3 cellular contexts compared by ENCODE assay signal in the genomic region with DNA sequence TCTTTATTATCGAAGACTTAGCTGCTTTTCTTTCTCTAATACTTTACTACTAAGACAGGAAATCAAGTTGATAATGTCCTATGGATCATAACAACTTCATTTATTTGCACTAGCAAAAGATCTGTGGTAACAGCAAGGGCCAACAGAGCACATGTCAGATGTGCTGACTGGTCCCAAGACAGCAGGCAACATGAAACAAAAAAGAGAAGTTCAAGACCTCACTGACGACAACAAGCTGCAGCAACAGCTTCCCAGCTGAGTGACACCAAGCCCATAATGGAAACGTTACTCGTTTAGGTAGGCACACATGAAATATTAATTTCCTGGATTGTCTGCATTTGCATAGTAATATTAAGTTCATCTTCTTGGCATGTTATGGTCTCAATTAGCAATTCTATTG.
TF ChIP-seq lines count a peak whose summit lies in the region.

No MANE protein-coding gene starts in this region.

TF ChIP-seq in IMR-90, 13 proteins besides CTCF, POLR2A, EP300 and RAD21 (continued from another document):
- TF ChIP-seq BHLHE40 (IDR thresholded peaks at IDR 0.05; ENCODE audit: low read depth, low read length) (no peak), CEBPB (IDR thresholded peaks at IDR 0.05; ENCODE audit: low read depth, low read length) (no peak), USF2 (IDR thresholded peaks at IDR 0.05; ENCODE audit: low read depth, low read length) (no peak), SMC3 (IDR thresholded peaks at IDR 0.05; ENCODE audit: low read depth, low read length) (no peak), MXI1 (IDR thresholded peaks at IDR 0.05; ENCODE audit: borderline replicate concordance, low read depth, low read length) (no peak), MAZ (IDR thresholded peaks at IDR 0.05; ENCODE audit: borderline replicate concordance, low read depth, low read length) (no peak)
- TF ChIP-seq, protein P1, sequence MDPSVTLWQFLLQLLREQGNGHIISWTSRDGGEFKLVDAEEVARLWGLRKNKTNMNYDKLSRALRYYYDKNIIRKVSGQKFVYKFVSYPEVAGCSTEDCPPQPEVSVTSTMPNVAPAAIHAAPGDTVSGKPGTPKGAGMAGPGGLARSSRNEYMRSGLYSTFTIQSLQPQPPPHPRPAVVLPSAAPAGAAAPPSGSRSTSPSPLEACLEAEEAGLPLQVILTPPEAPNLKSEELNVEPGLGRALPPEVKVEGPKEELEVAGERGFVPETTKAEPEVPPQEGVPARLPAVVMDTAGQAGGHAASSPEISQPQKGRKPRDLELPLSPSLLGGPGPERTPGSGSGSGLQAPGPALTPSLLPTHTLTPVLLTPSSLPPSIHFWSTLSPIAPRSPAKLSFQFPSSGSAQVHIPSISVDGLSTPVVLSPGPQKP (IDR thresholded peaks at IDR 0.05; ENCODE audit: borderline replicate concordance, low read depth, low read length) = no peak
TF ChIP-seq in IMR-90: peak in this region for 0.

TF ChIP-seq in GM12878, 131 proteins besides CTCF, POLR2A, EP300 and RAD21 (continued from another document):
- TF ChIP-seq PKNOX1 (IDR thresholded peaks at IDR 0.05) = peak; percentile 49

TF ChIP-seq in GM12891, 5 proteins besides CTCF, POLR2A, EP300 and RAD21 (continued from another document):
- TF ChIP-seq PAX5 (IDR thresholded peaks at IDR 0.05; ENCODE audit: insufficient read depth, low read length, severe bottlenecking) (no peak), TAF1 (IDR thresholded peaks at IDR 0.05; ENCODE audit: low read depth, low read length) (no peak)
